Comparison of ENCODE assay signal across 2 cellular contexts in the genomic region with DNA sequence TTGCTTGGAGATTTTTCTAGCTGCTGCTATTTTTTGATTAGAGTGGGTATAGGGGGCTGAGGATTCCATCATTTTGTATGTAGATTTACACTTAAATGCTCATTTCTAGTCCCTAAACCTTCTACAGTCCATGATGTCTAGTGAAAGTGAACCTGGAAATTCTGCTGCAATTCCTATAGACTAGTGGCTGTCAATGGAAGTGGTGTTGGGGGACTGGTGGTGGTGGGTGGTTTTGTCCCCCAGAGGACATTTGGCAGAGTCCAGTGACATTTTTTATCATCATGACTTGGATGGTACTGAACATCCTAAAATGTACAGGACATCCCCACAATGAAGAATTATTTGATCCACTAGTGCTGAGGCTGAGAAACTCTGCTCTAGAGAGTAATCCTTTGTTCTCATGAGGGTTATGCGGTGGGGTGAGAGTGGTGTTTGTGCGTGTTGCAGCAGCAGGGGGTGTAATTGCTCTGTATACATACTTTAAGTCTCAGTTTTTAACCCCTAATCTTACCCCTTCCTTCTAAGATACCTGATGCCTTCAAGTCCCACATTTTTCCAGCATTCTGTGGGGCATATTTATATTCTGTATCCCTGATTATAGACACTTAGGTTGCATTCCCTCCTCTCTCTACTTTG.
TF ChIP-seq lines count a peak whose summit lies in the region.

No MANE protein-coding gene starts in this region.

TF ChIP-seq in SK-N-SH, 30 proteins besides CTCF, POLR2A, EP300 and RAD21 (continued from another document):
- TF ChIP-seq, protein P1, sequence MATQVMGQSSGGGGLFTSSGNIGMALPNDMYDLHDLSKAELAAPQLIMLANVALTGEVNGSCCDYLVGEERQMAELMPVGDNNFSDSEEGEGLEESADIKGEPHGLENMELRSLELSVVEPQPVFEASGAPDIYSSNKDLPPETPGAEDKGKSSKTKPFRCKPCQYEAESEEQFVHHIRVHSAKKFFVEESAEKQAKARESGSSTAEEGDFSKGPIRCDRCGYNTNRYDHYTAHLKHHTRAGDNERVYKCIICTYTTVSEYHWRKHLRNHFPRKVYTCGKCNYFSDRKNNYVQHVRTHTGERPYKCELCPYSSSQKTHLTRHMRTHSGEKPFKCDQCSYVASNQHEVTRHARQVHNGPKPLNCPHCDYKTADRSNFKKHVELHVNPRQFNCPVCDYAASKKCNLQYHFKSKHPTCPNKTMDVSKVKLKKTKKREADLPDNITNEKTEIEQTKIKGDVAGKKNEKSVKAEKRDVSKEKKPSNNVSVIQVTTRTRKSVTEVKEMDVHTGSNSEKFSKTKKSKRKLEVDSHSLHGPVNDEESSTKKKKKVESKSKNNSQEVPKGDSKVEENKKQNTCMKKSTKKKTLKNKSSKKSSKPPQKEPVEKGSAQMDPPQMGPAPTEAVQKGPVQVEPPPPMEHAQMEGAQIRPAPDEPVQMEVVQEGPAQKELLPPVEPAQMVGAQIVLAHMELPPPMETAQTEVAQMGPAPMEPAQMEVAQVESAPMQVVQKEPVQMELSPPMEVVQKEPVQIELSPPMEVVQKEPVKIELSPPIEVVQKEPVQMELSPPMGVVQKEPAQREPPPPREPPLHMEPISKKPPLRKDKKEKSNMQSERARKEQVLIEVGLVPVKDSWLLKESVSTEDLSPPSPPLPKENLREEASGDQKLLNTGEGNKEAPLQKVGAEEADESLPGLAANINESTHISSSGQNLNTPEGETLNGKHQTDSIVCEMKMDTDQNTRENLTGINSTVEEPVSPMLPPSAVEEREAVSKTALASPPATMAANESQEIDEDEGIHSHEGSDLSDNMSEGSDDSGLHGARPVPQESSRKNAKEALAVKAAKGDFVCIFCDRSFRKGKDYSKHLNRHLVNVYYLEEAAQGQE (IDR thresholded peaks at IDR 0.05; ENCODE audit: low read depth, low read length) = no peak
- TF ChIP-seq SIN3A (IDR thresholded peaks at IDR 0.05; ENCODE audit: borderline replicate concordance, low read depth, low read length) (no peak), TAF1 (IDR thresholded peaks at IDR 0.05; ENCODE audit: borderline replicate concordance, low read depth, low read length) (no peak), ELF1 (IDR thresholded peaks at IDR 0.05) (no peak), MEF2A (IDR thresholded peaks at IDR 0.05; ENCODE audit: borderline replicate concordance, low read depth) (no peak), RCOR1 (IDR thresholded peaks at IDR 0.05; ENCODE audit: low read length) (no peak), YY1 (IDR thresholded peaks at IDR 0.05; ENCODE audit: low read depth) (no peak), FOSL2 (IDR thresholded peaks at IDR 0.05; ENCODE audit: borderline replicate concordance, low read depth) (no peak), GABPA (IDR thresholded peaks at IDR 0.05; ENCODE audit: low read depth) (no peak), NFIC (IDR thresholded peaks at IDR 0.05; ENCODE audit: borderline replicate concordance) (no peak)
- TF ChIP-seq, protein P2, sequence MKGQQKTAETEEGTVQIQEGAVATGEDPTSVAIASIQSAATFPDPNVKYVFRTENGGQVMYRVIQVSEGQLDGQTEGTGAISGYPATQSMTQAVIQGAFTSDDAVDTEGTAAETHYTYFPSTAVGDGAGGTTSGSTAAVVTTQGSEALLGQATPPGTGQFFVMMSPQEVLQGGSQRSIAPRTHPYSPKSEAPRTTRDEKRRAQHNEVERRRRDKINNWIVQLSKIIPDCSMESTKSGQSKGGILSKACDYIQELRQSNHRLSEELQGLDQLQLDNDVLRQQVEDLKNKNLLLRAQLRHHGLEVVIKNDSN (IDR thresholded peaks at IDR 0.05; ENCODE audit: borderline replicate concordance, low read depth) = no peak
- TF ChIP-seq, protein P3, sequence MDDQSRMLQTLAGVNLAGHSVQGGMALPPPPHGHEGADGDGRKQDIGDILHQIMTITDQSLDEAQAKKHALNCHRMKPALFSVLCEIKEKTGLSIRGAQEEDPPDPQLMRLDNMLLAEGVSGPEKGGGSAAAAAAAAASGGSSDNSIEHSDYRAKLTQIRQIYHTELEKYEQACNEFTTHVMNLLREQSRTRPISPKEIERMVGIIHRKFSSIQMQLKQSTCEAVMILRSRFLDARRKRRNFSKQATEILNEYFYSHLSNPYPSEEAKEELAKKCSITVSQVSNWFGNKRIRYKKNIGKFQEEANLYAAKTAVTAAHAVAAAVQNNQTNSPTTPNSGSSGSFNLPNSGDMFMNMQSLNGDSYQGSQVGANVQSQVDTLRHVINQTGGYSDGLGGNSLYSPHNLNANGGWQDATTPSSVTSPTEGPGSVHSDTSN (IDR thresholded peaks at IDR 0.05) = no peak

TF ChIP-seq in SK-N-SH treated with all-trans-retinoic acid at 6 μM for 48 hours, 23 proteins besides CTCF, POLR2A, EP300 and RAD21 (continued from another document):
- TF ChIP-seq, protein P4, sequence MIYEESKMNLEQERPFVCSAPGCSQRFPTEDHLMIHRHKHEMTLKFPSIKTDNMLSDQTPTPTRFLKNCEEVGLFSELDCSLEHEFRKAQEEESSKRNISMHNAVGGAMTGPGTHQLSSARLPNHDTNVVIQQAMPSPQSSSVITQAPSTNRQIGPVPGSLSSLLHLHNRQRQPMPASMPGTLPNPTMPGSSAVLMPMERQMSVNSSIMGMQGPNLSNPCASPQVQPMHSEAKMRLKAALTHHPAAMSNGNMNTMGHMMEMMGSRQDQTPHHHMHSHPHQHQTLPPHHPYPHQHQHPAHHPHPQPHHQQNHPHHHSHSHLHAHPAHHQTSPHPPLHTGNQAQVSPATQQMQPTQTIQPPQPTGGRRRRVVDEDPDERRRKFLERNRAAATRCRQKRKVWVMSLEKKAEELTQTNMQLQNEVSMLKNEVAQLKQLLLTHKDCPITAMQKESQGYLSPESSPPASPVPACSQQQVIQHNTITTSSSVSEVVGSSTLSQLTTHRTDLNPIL (CRISPR knock-in tag; IDR thresholded peaks at IDR 0.05; ENCODE audit: low read depth) = no peak
- no peak for TF ChIP-seq TSHZ2 (CRISPR knock-in tag; IDR thresholded peaks at IDR 0.05)
- TF ChIP-seq ZFP30 (CRISPR knock-in tag; IDR thresholded peaks at IDR 0.05) = no peak
- no peak for TF ChIP-seq ZC3H10 (CRISPR knock-in tag; IDR thresholded peaks at IDR 0.05)
- no peak for TF ChIP-seq ISL1 (CRISPR knock-in tag; IDR thresholded peaks at IDR 0.05)
- no peak for TF ChIP-seq CSDC2 (CRISPR knock-in tag; IDR thresholded peaks at IDR 0.05)
- TF ChIP-seq GLIS3 (CRISPR knock-in tag; IDR thresholded peaks at IDR 0.05) = no peak
- TF ChIP-seq ZNF8 (CRISPR knock-in tag; IDR thresholded peaks at IDR 0.05) = no peak
